26 cellular contexts compared by ENCODE assay signal in the genomic region with DNA sequence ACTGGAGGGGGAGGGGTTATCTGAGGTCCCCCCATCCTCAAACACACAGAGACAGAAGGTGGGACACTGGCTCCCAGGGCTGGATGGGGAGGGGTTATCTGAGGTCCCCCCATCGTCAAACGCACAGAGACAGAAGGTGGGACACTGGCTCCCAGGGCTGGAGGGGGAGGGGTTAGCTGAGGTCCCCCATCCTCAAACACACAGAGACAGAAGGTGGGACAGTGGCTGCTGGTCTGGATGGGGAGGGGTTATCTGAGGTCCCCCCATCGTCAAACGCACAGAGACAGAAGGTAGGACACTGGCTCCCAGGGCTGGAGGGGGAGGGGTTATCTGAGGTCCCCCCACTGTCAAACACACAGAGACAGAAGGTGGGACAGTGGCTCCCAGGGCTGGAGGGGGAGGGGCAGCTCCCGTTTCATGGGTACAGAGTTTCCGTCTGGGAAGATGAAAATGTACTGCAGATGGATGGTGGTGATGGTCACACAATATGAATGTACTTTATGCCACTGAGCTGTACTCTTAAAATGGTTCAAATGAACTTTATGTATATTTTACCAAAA.
"Had no signal": no experiment of that assay in that cellular context is flagged by ENCODE, and none has a peak within 500 bp of the region (broad histone marks: within the 10 kb centered on the region; RNA-seq: fewer than 3 reads in every experiment).

No MANE protein-coding gene starts in this region.

- H3K36me3 ChIP-seq: left lung, neutrophil, ovary, tibial artery had no signal

- H3K9me3 Mint-ChIP-seq: activated CD4-positive, alpha-beta memory T cell treated with anti-CD3 and anti-CD28 coated beads for 36 hours; activated naive CD4-positive, alpha-beta T cell treated with anti-CD3 and anti-CD28 coated beads, Interleukin-2, amount 50 U/mL, for 24 hours; immature natural killer cell; mesothelial cell of epicardium; naive thymus-derived CD8-positive, alpha-beta T cell; stimulated activated naive CD8-positive, alpha-beta T cell treated with anti-CD3 and anti-CD28 coated beads, Interleukin-15, Interleukin-2, amounts not matched to agents 100 ng/mL and 50 ng/mL, for 24 hours had no signal

- H3K27ac ChIP-seq: left lung, neutrophil, ovary, psoas muscle, tibial artery had no signal

- H3K36me3 Mint-ChIP-seq: activated CD4-positive, alpha-beta memory T cell treated with anti-CD3 and anti-CD28 coated beads for 36 hours; activated naive CD4-positive, alpha-beta T cell treated with anti-CD3 and anti-CD28 coated beads, Interleukin-2, amount 50 U/mL, for 24 hours; brain; mesothelial cell of epicardium; naive thymus-derived CD8-positive, alpha-beta T cell had no signal

- H3K27me3 ChIP-seq: ovary had no signal

- H3K9me3 ChIP-seq: left lung, neutrophil, ovary, psoas muscle, tibial artery had no signal

- H3K4me3 Mint-ChIP-seq: activated CD4-positive, alpha-beta memory T cell treated with anti-CD3 and anti-CD28 coated beads for 36 hours; activated naive CD4-positive, alpha-beta T cell treated with anti-CD3 and anti-CD28 coated beads, Interleukin-2, amount 50 U/mL, for 24 hours; immature natural killer cell; mesothelial cell of epicardium; naive thymus-derived CD8-positive, alpha-beta T cell; stimulated activated naive CD8-positive, alpha-beta T cell treated with anti-CD3 and anti-CD28 coated beads, Interleukin-15, Interleukin-2, amounts not matched to agents 100 ng/mL and 50 ng/mL, for 24 hours; T-helper 17 cell had no signal

- ATAC-seq: naive thymus-derived CD8-positive, alpha-beta T cell; T-helper 17 cell had no signal

- H3K4me3 ChIP-seq: left lung, lung, ovary, psoas muscle, tibial artery had no signal

- H3K27ac Mint-ChIP-seq: activated CD4-positive, alpha-beta memory T cell treated with anti-CD3 and anti-CD28 coated beads for 36 hours; activated naive CD4-positive, alpha-beta T cell treated with anti-CD3 and anti-CD28 coated beads, Interleukin-2, amount 50 U/mL, for 24 hours; immature natural killer cell; mesothelial cell of epicardium; naive thymus-derived CD8-positive, alpha-beta T cell; stimulated activated naive CD8-positive, alpha-beta T cell treated with anti-CD3 and anti-CD28 coated beads, Interleukin-15, Interleukin-2, amounts not matched to agents 100 ng/mL and 50 ng/mL, for 24 hours; T-helper 17 cell had no signal

- DNase-seq: activated CD4-positive, alpha-beta memory T cell treated with anti-CD3 and anti-CD28 coated beads for 36 hours; activated CD4-positive, alpha-beta T cell treated with anti-CD3 and anti-CD28 coated beads for 48 hours; activated gamma-delta T cell treated with Interleukin-2 at 50 U/mL for 16 hours; aorta; caudate nucleus; dermis blood vessel endothelial cell; effector CD8-positive, alpha-beta T cell; erythroblast; foreskin fibroblast; immature natural killer cell; kidney glomerular epithelial cell; left lung; naive thymus-derived CD8-positive, alpha-beta T cell; ovary; psoas muscle; right cardiac atrium; stimulated activated CD4-positive, alpha-beta T cell treated with anti-CD3 and anti-CD28 coated beads, Interleukin-12 subunit alpha, Interleukin-12 subunit beta, amount 100 ng/mL, for 4 hours; stimulated activated CD4-positive, alpha-beta T cell treated with anti-CD3 and anti-CD28 coated beads, Interleukin-4, amount 100 ng/mL, for 4 hours; T-helper 17 cell had no signal
